Comparison of ENCODE assay signal across 6 cellular contexts in the genomic region with DNA sequence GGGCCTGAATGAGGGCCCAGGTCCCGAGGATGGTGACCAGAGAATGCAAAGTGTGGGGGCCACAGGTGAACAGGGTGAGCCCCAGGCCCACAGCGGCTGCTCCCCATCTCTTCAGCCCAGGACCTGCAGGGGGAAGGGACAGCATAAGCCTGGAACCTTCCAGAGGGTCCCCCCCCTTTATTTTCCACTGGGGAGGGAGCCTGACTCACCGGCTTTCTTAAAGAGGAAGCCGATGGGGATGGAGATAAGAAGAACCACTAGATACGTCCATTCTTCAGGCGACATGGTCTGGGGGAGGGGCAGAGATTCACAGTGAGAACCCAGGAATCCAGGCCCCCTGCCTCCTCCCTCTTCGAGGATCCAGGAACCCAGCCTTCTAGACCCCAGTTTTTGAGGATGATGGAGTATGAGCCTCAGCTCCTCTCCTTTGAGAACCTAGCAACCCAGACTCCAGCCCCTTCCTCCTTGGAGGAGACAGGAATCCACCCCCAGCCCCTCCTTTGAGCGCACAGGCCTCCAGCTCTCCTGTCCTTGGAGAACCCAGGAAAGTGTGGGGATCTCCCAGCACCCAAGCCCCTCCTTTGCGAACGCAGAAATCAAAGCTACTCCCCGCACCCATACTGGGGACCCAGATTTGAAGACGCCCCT. TPM values are rescaled to one million over a fixed set of nuclear protein-coding genes. Genes with fewer than 3 reads are reported as not detected.
A peak's percentile ranks its signal among the peaks of the same experiment; 100 is the strongest.
DNase-seq lines count a peak whose midpoint lies in the region; ATAC-seq and TF ChIP-seq lines count a peak whose summit lies in the region.

No MANE protein-coding gene starts in this region.

- peak; percentile 85 for DNase-seq in cardiac septum (ENCODE audit: low spot score)
- DNase-seq in Right ventricle myocardium superior: no peak
- DNase-seq in amniotic epithelial cell (ENCODE audit: low read depth): peak; percentile 81
- no peak for DNase-seq in GM10266 (ENCODE audit: extremely low spot score)

- peak overlapping the region; percentile 99 for H3K27ac ChIP-seq in muscle layer of colon (ENCODE audit: low read depth, low read length)

- intact Hi-C loops in cardiac septum (cut with DNase I): no loop called here
- intact Hi-C loops in Right ventricle myocardium superior (cut with DNase I): no loop called here

- no peaks in the 10 kb centered on the region for H3K27me3 ChIP-seq in muscle layer of colon (ENCODE audit: control insufficient read depth in 1 of 2, insufficient read depth in 2 of 2, low read length in 2 of 2)

- no peak for TF ChIP-seq CTCF in GM10266 (IDR thresholded peaks at IDR 0.05; ENCODE audit: control insufficient read depth, insufficient read depth, low read depth, missing control alignments)

- H3K4me1 ChIP-seq in muscle layer of colon (ENCODE audit: insufficient read depth, low read length): peaks cover 26% of the 10 kb centered on the region

- H3K36me3 ChIP-seq in muscle layer of colon (ENCODE audit: insufficient read depth, low read length): peaks cover 15% of the 10 kb centered on the region

- H3K9me3 ChIP-seq in muscle layer of colon (ENCODE audit: low read length): no peaks in the 10 kb centered on the region

- H3K4me3 ChIP-seq in muscle layer of colon (ENCODE audit: low read depth in 1 of 2, low read length in 2 of 2): peak overlapping the region; percentile 61 to 78

- H3K9ac ChIP-seq in muscle layer of colon (ENCODE audit: low read length): peak overlapping the region; percentile 54

- ATAC-seq in Right ventricle myocardium superior (ENCODE audit: poor library complexity) (no peak), HG03139 (IDR thresholded peaks at IDR 0.05; ENCODE audit: unreplicated experiment) (no peak)

RNA-seq across cellular contexts. Expression of gene MBOAT7, which starts 1.0 kb away (rescaled TPM):
- 24.3 TPM for total RNA-seq in cardiac septum
- total RNA-seq in Right ventricle myocardium superior: 12.7 TPM

RNA-seq across cellular contexts. Expression of gene TSEN34, which starts 2.8 kb away (rescaled TPM):
- 22.6 TPM for total RNA-seq in cardiac septum
- total RNA-seq in Right ventricle myocardium superior: 14.3 TPM

RNA-seq across cellular contexts. Expression of gene RPS9, which starts 12.3 kb away (rescaled TPM):
- total RNA-seq in cardiac septum (615 TPM), Right ventricle myocardium superior (651 TPM)

RNA-seq across cellular contexts. Expression of gene TMC4, which starts 15.4 kb away (rescaled TPM):
- total RNA-seq in cardiac septum: 4.3 TPM
- 0.91 TPM for total RNA-seq in Right ventricle myocardium superior

RNA-seq across cellular contexts. Expression of gene LENG1, which starts 28.8 kb away (rescaled TPM):
- 8.3 TPM for total RNA-seq in cardiac septum
- total RNA-seq in Right ventricle myocardium superior: 6.5 TPM

Comparison
In these comparisons a context has a peak if more than half of its experiments do, and no peak if none do; other contexts are left out.
1. DNase-seq: peak in cardiac septum (single experiment) and amniotic epithelial cell (single experiment); none in Right ventricle myocardium superior (single experiment) and GM10266 (single experiment).